In the genomic region with DNA sequence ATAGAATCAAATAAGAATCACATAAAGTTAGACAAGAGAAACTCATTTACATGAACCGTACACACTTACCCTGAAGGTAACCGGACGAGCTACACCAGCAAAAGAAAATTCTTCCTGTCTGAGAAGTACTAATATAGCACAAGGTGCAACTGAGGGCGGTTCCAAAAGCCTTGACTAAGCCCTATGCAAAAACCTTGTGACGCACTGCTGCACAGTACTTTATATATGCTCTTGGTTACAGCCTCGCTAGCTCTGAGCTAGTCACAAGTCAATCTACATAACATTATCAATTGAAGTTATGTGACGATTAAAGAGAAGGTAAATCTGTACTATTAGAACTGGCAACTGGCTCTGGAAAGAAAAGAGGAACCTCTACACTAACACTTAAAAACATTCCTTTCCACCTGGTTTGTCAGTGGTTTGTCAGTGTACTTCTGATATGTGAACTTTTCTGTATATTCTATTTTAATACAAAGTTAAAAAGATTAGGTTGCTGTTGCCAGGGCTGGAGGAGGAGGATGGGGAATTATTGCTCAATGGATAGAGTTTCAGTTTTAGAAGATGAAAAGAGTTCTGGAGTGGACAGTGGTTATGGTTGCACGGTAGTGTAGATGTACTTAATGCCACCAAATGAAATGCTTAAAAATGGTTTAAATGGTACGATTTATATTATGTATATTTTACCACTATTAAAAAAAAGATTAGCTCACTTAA, we compare ENCODE assay signal across 8 cellular contexts. TPM values are rescaled to one million over a fixed set of nuclear protein-coding genes. Genes with fewer than 3 reads are reported as not detected.
DNase-seq lines count a peak whose midpoint lies in the region; ATAC-seq and TF ChIP-seq lines count a peak whose summit lies in the region.

No MANE protein-coding gene starts in this region.

- ATAC-seq in GM21717 (IDR thresholded peaks at IDR 0.05; ENCODE audit: unreplicated experiment): peak; percentile 94

- H3K27me3 ChIP-seq in GM06990 (replicated peaks; ENCODE audit: control insufficient read depth, insufficient read depth, low read length): no peaks in the 10 kb centered on the region

- DNase-seq in GM06990 (ENCODE audit: extremely low read depth, insufficient read length): peak; percentile 72
- DNase-seq in LHCN-M2 (ENCODE audit: low read depth): peak; percentile 29
- DNase-seq in activated CD8-positive, alpha-beta memory T cell treated with anti-CD3 and anti-CD28 coated beads, Interleukin-2, amount 50 U/mL, for 48 hours: peak; percentile 61
- peak; percentile 69 for DNase-seq in glomerular visceral epithelial cell (ENCODE audit: extremely low spot score)
- peak; percentile 23 for DNase-seq in stimulated activated CD4-positive, alpha-beta T cell treated with anti-CD3 and anti-CD28 coated beads, Interleukin-12 subunit alpha, Interleukin-12 subunit beta, amount 100 ng/mL, for 4 hours
- DNase-seq in NCI-H2029 treated with DMSO at 0.1 percent for 48 hours (lab: John Stamatoyannopoulos, UW): no peak
- no peak for DNase-seq in glutamatergic neuron

- no peaks in the 10 kb centered on the region for H3K9me3 Mint-ChIP-seq in glutamatergic neuron (ENCODE audit: unreplicated experiment)

- no peak for TF ChIP-seq CTCF in GM06990 (IDR thresholded peaks at IDR 0.05; ENCODE audit: insufficient read depth, low read length, poor library complexity, severe bottlenecking)
- TF ChIP-seq CTCF in glutamatergic neuron (IDR thresholded peaks at IDR 0.05; ENCODE audit: partially characterized antibody, unreplicated experiment): no peak

- no peak overlapping the region for H3K4me3 Mint-ChIP-seq in glutamatergic neuron (ENCODE audit: unreplicated experiment)

- no peaks in the 10 kb centered on the region for H3K27me3 Mint-ChIP-seq in glutamatergic neuron (ENCODE audit: unreplicated experiment)

- no peak overlapping the region for H3K27ac Mint-ChIP-seq in glutamatergic neuron (ENCODE audit: unreplicated experiment)

- H3K36me3 ChIP-seq in GM06990 (ENCODE audit: control insufficient read depth, insufficient read depth, low read length): no peaks in the 10 kb centered on the region; the same call in 1 of the 2 replicates

- H3K4me3 ChIP-seq in GM06990 (replicated peaks; ENCODE audit: low read depth, low read length): peak overlapping the region; percentile 76

- H3K4me1 Mint-ChIP-seq in glutamatergic neuron (ENCODE audit: low read depth, unreplicated experiment): no peaks in the 10 kb centered on the region

- H3K36me3 Mint-ChIP-seq in glutamatergic neuron (ENCODE audit: unreplicated experiment): no peaks in the 10 kb centered on the region

RNA-seq across cellular contexts. Expression of a gene that starts 21.6 kb away (rescaled TPM):
- total RNA-seq in LHCN-M2 (2014; rRNA removed) (35.9 and 40.1 TPM in 2 replicates), glutamatergic neuron (ENCODE audit: unreplicated experiment) (35.9 TPM)
- polyA plus RNA-seq in LHCN-M2 (2012): 12.2 TPM

Comparison
In these comparisons a context has a peak if more than half of its experiments do, and no peak if none do; other contexts are left out.
1. DNase-seq: peak in GM06990 (single experiment), LHCN-M2 (single experiment), activated CD8-positive, alpha-beta memory T cell treated with anti-CD3 and anti-CD28 coated beads, Interleukin-2, amount 50 U/mL, for 48 hours (single experiment), glomerular visceral epithelial cell (single experiment) and stimulated activated CD4-positive, alpha-beta T cell treated with anti-CD3 and anti-CD28 coated beads, Interleukin-12 subunit alpha, Interleukin-12 subunit beta, amount 100 ng/mL, for 4 hours (single experiment); none in NCI-H2029 treated with DMSO at 0.1 percent for 48 hours (single experiment) and glutamatergic neuron (single experiment).